4 cellular contexts compared by ENCODE assay signal in the genomic region with DNA sequence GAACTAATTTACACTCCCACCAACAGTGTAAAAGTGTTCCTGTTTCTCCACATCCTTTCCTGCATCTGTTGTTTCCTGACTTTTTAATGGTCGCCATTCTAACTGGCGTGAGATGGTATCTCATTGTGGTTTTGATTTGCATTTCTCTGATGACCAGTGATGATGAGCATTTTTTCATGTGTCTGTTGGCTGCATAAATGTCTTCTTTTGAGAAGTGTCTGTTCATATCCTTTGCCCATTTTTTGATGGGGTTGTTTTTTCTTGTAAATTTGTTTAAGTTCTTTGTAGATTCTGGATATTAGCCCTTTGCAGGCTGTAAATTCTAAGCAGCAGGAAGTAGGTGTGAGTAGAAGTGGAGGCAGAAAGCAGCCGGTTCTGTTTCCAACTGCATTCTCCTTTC. TPM values are rescaled to one million over a fixed set of nuclear protein-coding genes. Genes with fewer than 3 reads are reported as not detected.
"Had no signal": no experiment of that assay in that cellular context is flagged by ENCODE, and none has a peak within 500 bp of the region (broad histone marks: within the 10 kb centered on the region; RNA-seq: fewer than 3 reads in every experiment).

No MANE protein-coding gene starts in this region.

RNA-seq across cellular contexts. Expression of gene WNT9B, which starts 10.8 kb away (rescaled TPM):
- total RNA-seq: LHCN-M2, M059J, MCF 10A, NCI-H460 had no signal
